1 cellular context compared by ENCODE assay signal in the genomic region with DNA sequence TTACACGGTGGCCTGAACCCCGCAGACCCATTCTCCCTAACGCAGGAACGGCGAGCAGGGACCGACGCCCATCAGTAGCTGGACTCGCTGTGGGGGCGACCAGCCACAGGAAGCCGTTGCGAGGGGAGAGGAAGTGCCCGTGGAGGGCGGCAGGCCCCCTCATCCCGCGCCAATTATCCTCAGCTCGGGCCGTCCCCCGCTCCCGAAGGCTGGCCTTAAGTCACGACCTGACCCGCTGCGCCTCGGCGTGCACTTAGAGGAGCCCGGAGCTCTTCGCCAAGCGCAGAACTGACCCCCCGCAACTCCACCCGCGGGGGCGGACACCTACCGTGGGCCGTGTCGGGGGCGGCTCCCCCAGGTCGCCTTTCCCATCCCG.
A peak's percentile ranks its signal among the peaks of the same experiment; 100 is the strongest.
TF ChIP-seq lines count a peak whose summit lies in the region.

No MANE protein-coding gene starts in this region.

TF ChIP-seq in HEK293, 187 proteins besides CTCF, POLR2A, EP300 and RAD21 (continued from another document):
- TF ChIP-seq, protein P1, sequence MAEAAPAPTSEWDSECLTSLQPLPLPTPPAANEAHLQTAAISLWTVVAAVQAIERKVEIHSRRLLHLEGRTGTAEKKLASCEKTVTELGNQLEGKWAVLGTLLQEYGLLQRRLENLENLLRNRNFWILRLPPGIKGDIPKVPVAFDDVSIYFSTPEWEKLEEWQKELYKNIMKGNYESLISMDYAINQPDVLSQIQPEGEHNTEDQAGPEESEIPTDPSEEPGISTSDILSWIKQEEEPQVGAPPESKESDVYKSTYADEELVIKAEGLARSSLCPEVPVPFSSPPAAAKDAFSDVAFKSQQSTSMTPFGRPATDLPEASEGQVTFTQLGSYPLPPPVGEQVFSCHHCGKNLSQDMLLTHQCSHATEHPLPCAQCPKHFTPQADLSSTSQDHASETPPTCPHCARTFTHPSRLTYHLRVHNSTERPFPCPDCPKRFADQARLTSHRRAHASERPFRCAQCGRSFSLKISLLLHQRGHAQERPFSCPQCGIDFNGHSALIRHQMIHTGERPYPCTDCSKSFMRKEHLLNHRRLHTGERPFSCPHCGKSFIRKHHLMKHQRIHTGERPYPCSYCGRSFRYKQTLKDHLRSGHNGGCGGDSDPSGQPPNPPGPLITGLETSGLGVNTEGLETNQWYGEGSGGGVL (tag by site-specific recombination; IDR thresholded peaks at IDR 0.05), result peak; percentile 28; the same call in 1 of the 2 replicates
- TF ChIP-seq ZNF600 (tag by site-specific recombination; IDR thresholded peaks at IDR 0.05) (0 out of 2 replicates have a peak, but pooled peaks have one; percentile 22), YY1 (tag by site-specific recombination; IDR thresholded peaks at IDR 0.05) (no peak), GLIS1 (tag by site-specific recombination; IDR thresholded peaks at IDR 0.05) (peak; percentile 91), ZNF433 (tag by site-specific recombination; IDR thresholded peaks at IDR 0.05; ENCODE audit: low read depth) (no peak), ZNF211 (tag by site-specific recombination; IDR thresholded peaks at IDR 0.05; ENCODE audit: low read depth) (no peak), ZNF423 (tag by site-specific recombination; IDR thresholded peaks at IDR 0.05) (no peak), OSR2 (tag by site-specific recombination; IDR thresholded peaks at IDR 0.05) (no peak)
- TF ChIP-seq, protein P2, sequence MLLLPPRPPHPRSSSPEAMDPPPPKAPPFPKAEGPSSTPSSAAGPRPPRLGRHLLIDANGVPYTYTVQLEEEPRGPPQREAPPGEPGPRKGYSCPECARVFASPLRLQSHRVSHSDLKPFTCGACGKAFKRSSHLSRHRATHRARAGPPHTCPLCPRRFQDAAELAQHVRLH (tag by site-specific recombination; IDR thresholded peaks at IDR 0.05), result 0 out of 2 replicates have a peak, but pooled peaks have one; percentile 31
- TF ChIP-seq, protein P3, sequence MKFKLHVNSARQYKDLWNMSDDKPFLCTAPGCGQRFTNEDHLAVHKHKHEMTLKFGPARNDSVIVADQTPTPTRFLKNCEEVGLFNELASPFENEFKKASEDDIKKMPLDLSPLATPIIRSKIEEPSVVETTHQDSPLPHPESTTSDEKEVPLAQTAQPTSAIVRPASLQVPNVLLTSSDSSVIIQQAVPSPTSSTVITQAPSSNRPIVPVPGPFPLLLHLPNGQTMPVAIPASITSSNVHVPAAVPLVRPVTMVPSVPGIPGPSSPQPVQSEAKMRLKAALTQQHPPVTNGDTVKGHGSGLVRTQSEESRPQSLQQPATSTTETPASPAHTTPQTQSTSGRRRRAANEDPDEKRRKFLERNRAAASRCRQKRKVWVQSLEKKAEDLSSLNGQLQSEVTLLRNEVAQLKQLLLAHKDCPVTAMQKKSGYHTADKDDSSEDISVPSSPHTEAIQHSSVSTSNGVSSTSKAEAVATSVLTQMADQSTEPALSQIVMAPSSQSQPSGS (tag by site-specific recombination; IDR thresholded peaks at IDR 0.05; ENCODE audit: low read depth), result no peak
